ENCODE assay signal across 8 cellular contexts in genomic region chr9:129174724-129175514, GRCh38. TPM values are rescaled to one million over a fixed set of nuclear protein-coding genes. Genes with fewer than 3 reads are reported as not detected.
A peak's percentile ranks its signal among the peaks of the same experiment; 100 is the strongest.
DNase-seq lines count a peak whose midpoint lies in the region; ATAC-seq and TF ChIP-seq lines count a peak whose summit lies in the region.

No MANE protein-coding gene starts in this region.

- no peak for TF ChIP-seq CTCF in HL-60 (IDR thresholded peaks at IDR 0.05; ENCODE audit: insufficient read depth, low read length)
- TF ChIP-seq CTCF in MCF 10A (IDR thresholded peaks at IDR 0.05; ENCODE audit: unreplicated experiment): peak; percentile 16

- no peaks in the 10 kb centered on the region for H3K9me3 Mint-ChIP-seq in MCF 10A (ENCODE audit: unreplicated experiment)

- H3K27me3 Mint-ChIP-seq in MCF 10A (ENCODE audit: insufficient read depth, unreplicated experiment): no peaks in the 10 kb centered on the region

- ATAC-seq in HG02870 (IDR thresholded peaks at IDR 0.05; ENCODE audit: unreplicated experiment) (no peak), HG03108 (IDR thresholded peaks at IDR 0.05; ENCODE audit: unreplicated experiment) (no peak)

- in situ Hi-C loops in SK-MEL-5 (cut with HindIII; ENCODE audit: low pct_unique_long_range_greater_than_20kb, low sequenced_read_pairs): no loop called here

- peaks cover 6% of the 10 kb centered on the region for H3K36me3 Mint-ChIP-seq in MCF 10A (ENCODE audit: insufficient read depth, unreplicated experiment)

- POLR2A ChIA-PET in MCF 10A (lab: Yijun Ruan, JAX): interaction anchor here (0.6 to 9.2 kb wide), 20 partner anchors 34 to 450 kb away, joined by 3 to 206 read pairs (median 7); partner anchors contain the start of gene NTMT1

- H3K4me1 Mint-ChIP-seq in MCF 10A (ENCODE audit: insufficient read depth, unreplicated experiment): peaks cover 7% of the 10 kb centered on the region

- CTCF ChIA-PET in MCF 10A (lab: Yijun Ruan, JAX): interaction anchor here (0.6 to 7.5 kb wide), 30 partner anchors 9 to 969 kb away, joined by 3 to 103 read pairs (median 4); partner anchors contain the start of gene C9orf50

- peak overlapping the region; percentile 77 for H3K4me3 ChIP-seq in HL-60 (replicated peaks; ENCODE audit: insufficient read depth, low read length)
- peak overlapping the region; percentile 74 for H3K4me3 ChIP-seq in iPS-18a (ENCODE audit: low read length)
- peak overlapping the region; percentile 77 for H3K4me3 ChIP-seq in rectal smooth muscle tissue (ENCODE audit: low read length)

- no TSS peak for BruUV-seq in MCF 10A (replicated peaks; lab: Mats Ljungman, UMichigan)

- H3K36me3 ChIP-seq in iPS-18a (ENCODE audit: control insufficient read depth, low read depth, low read length) (no peaks in the 10 kb centered on the region), rectal smooth muscle tissue (ENCODE audit: control insufficient read depth, insufficient read depth, low read length) (no peaks in the 10 kb centered on the region)

- H3K27me3 ChIP-seq in HL-60 (ENCODE audit: insufficient read depth, poor library complexity, severe bottlenecking) (no peaks in the 10 kb centered on the region), iPS-18a (ENCODE audit: control insufficient read depth, insufficient read depth, low read length) (peaks cover 92% of the 10 kb centered on the region), rectal smooth muscle tissue (ENCODE audit: control insufficient read depth, insufficient read depth, low read length) (peaks cover 3% of the 10 kb centered on the region)

- H3K27ac Mint-ChIP-seq in MCF 10A (ENCODE audit: low read depth, unreplicated experiment): peak overlapping the region; percentile 69

- H3K4me1 ChIP-seq in iPS-18a (ENCODE audit: control insufficient read depth, low read depth, low read length) (peaks cover 18% of the 10 kb centered on the region), rectal smooth muscle tissue (ENCODE audit: control insufficient read depth, insufficient read depth, low read length) (peaks cover 3% of the 10 kb centered on the region)

- H3K27ac ChIP-seq in HL-60 (replicated peaks) (peak overlapping the region; percentile 67), iPS-18a (ENCODE audit: low read length) (no peak overlapping the region), rectal smooth muscle tissue (ENCODE audit: low read depth, low read length) (peak overlapping the region; percentile 99)

- intact Hi-C loops in MCF 10A (cut with micrococcal nuclease): loop anchor here (1.0 to 5.0 kb wide), 6 partner anchors 36 to 432 kb away; no protein-coding TSS in a partner anchor

- DNase-seq in CMK (ENCODE audit: low read depth) (peak; percentile 58), HL-60 (ENCODE audit: low read depth in 1 of 2, low spot score in 1 of 2) (peak; percentile 43 to 68), SK-MEL-5 (ENCODE audit: low read depth, low spot score) (peak; percentile 79), MCF 10A (ENCODE audit: unreplicated experiment) (peak; percentile 80)

- H3K9ac ChIP-seq in iPS-18a (ENCODE audit: low read length) (peak overlapping the region; percentile 48), rectal smooth muscle tissue (ENCODE audit: low read length) (peak overlapping the region; percentile 87)

- H3K4me3 Mint-ChIP-seq in MCF 10A (ENCODE audit: unreplicated experiment): peak overlapping the region; percentile 82

- H3K9me3 ChIP-seq in iPS-18a (ENCODE audit: control insufficient read depth, low read depth, low read length): no peaks in the 10 kb centered on the region

RNA-seq across cellular contexts. Expression of gene IER5L, which starts 3.1 kb away (rescaled TPM):
- total RNA-seq in SK-MEL-5 (2014; rRNA removed; shearing (Covaris generic)): 53.9 and 57.1 TPM in 2 replicates
- polyA plus RNA-seq in SK-MEL-5 (2015; cell fraction: cytosol; rRNA removed): 70.4 and 75.0 TPM in 2 replicates
- 17.7 and 39.4 TPM in 2 replicates for polyA plus RNA-seq in SK-MEL-5 (2015; cell fraction: nucleus; rRNA removed)
- 11.9 and 13.4 TPM in 2 replicates for total RNA-seq in MCF 10A (2022)
